ENCODE assay signal across 26 cellular contexts in the genomic region with DNA sequence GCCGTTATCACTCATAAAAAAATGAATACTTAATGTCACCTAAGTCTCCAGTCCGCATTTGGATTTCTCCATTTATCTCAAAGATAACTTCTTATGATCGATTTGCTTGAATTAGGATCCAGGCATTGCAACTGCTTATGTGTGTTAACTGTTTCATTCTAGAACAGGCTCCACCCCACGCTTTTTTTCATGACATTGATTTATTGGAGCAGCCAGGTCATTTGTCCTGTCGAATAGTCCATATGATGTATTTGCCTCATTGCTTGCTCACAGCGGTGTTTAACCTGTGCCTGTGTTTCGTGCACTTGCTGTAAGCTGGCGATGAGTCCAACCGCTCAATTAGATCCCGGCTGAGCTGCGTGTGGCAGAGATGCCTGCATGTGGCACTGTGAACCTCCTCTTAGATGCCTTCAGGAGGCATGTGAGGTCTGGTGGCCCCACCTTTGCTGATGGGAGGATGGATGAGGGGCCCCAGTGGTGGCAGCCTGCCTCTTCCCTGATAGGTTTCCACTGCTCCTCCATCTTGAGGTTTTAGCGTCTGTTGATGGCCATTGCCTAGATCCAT. TPM values are rescaled to one million over a fixed set of nuclear protein-coding genes. Genes with fewer than 3 reads are reported as not detected.
DNase-seq lines count a peak whose midpoint lies in the region; ATAC-seq, FAIRE-seq and TF ChIP-seq lines count a peak whose summit lies in the region.
"Had no signal": no experiment of that assay in that cellular context is flagged by ENCODE, and none has a peak within 500 bp of the region (broad histone marks: within the 10 kb centered on the region; RNA-seq: fewer than 3 reads in every experiment).

No MANE protein-coding gene starts in this region.

- H3K9me3 Mint-ChIP-seq in endothelial cell (ENCODE audit: unreplicated experiment) = no peaks in the 10 kb centered on the region
- H3K9me3 Mint-ChIP-seq: GM23338, H9 had no signal

- TF ChIP-seq CTCF in HepG2 (CRISPR knock-in tag; IDR thresholded peaks at IDR 0.05) (no peak), right lobe of liver (IDR thresholded peaks at IDR 0.05) (no peak), endothelial cell (IDR thresholded peaks at IDR 0.05; ENCODE audit: unreplicated experiment) (no peak), spleen (IDR thresholded peaks at IDR 0.05 in 8 of 11, conservative IDR thresholded peaks at IDR 0.05 in 3 of 11) (no peak)

- no peak overlapping the region for H3K27ac Mint-ChIP-seq in endothelial cell (ENCODE audit: unreplicated experiment)
- H3K27ac Mint-ChIP-seq: CD4-positive, alpha-beta memory T cell; GM23338; H9 had no signal

- TSS peak; percentile 29 for BruUV-seq in HepG2 (replicated peaks; lab: Mats Ljungman, UMichigan)

- ATAC-seq in HepG2 (no peak), right lobe of liver (no peak)
- ATAC-seq: A549, GM23338, HCT116 had no signal

- WGBS in HepG2 (ENCODE audit: low lambda C conversion rate) = 98% methylated on average over 12 of the region's 12 CpGs
- 86% methylated on average over 6 of the region's 12 CpGs for WGBS in right lobe of liver (ENCODE audit: insufficient coverage, low coverage, low lambda C conversion rate, missing lambda C conversion rate)
- WGBS in spleen, 5 donors = 92 to 97% (median 96%) methylated on average over 12 of the region's 12 CpGs

- H3K27ac ChIP-seq in HepG2 (ENCODE audit: extremely low read length, insufficient read depth, low read length) (no peak overlapping the region), right lobe of liver (no peak overlapping the region), spleen (no peak overlapping the region)
- H3K27ac ChIP-seq: A549 had no signal

- POLR2A ChIA-PET in HepG2 (lab: Yijun Ruan, JAX) = no interaction called here

- no peak for DNase-seq in HepG2 (ENCODE audit: low spot score)
- DNase-seq in right lobe of liver = no peak
- DNase-seq in endothelial cell (ENCODE audit: low spot score) = no peak
- DNase-seq in spleen = peak; percentile 61
- no peak for DNase-seq in activated CD4-positive, alpha-beta T cell treated with anti-CD3 and anti-CD28 coated beads, Interleukin-2, amount 50 U/mL, for 48 hours
- no peak for DNase-seq in AG08395 (ENCODE audit: low spot score)
- no peak for DNase-seq in posterior vena cava (ENCODE audit: low spot score)
- DNase-seq: 8988T; ACHN; C1 segment of cervical spinal cord; Calu3; CD4-positive, alpha-beta memory T cell; COR-L47; DMS53; DMS79 treated with DMSO at 0.1 percent for 48 hours; GF-D8; H9 had no signal

- CTCF ChIA-PET in HepG2 (lab: Yijun Ruan, JAX; ENCODE audit: low intra/inter-chr PET ratio, low total read pairs) = no interaction called here

- H4K20me1 ChIP-seq in HepG2 (ENCODE audit: insufficient read depth, low read length) = no peaks in the 10 kb centered on the region

- H2AFZ ChIP-seq in HepG2 (ENCODE audit: low read length) = no peak overlapping the region
- H2AFZ ChIP-seq: GM23338 had no signal

- no peak for TF ChIP-seq RAD21 in HepG2 (CRISPR knock-in tag; IDR thresholded peaks at IDR 0.05)

- H3K27me3 Mint-ChIP-seq in endothelial cell (ENCODE audit: unreplicated experiment) = no peaks in the 10 kb centered on the region
- H3K27me3 Mint-ChIP-seq: CD4-positive, alpha-beta memory T cell had no signal

- H3K36me3 Mint-ChIP-seq in endothelial cell (ENCODE audit: low read depth, unreplicated experiment) = peaks cover 74% of the 10 kb centered on the region

- no peak overlapping the region for H3K4me2 ChIP-seq in HepG2 (ENCODE audit: low read depth, low read length)
- H3K4me2 ChIP-seq: A549, GM23338 had no signal

- H3K79me2 ChIP-seq in HepG2 (ENCODE audit: insufficient read depth, low read length) = no peaks in the 10 kb centered on the region

- H3K4me3 ChIP-seq in HepG2 (replicated peaks in 1 of 3; ENCODE audit: insufficient read depth in 1 of 3, low read depth in 2 of 3, low read length in 3 of 3) (no peak overlapping the region), right lobe of liver (no peak overlapping the region), spleen (no peak overlapping the region)
- H3K4me3 ChIP-seq: A549, GM23338 had no signal

- no peaks in the 10 kb centered on the region for H3K4me1 ChIP-seq in HepG2 (ENCODE audit: insufficient read depth, low read length)
- H3K4me1 ChIP-seq in right lobe of liver = no peaks in the 10 kb centered on the region
- H3K4me1 ChIP-seq in spleen = no peaks in the 10 kb centered on the region
- H3K4me1 ChIP-seq: A549 had no signal

- H3K27me3 ChIP-seq in HepG2 (ENCODE audit: control insufficient read depth in 1 of 2, insufficient read depth in 2 of 2, low read length in 2 of 2) (no peaks in the 10 kb centered on the region), right lobe of liver (no peaks in the 10 kb centered on the region), spleen (replicated peaks in 1 of 7) (no peaks in the 10 kb centered on the region)

- H3K4me3 Mint-ChIP-seq in endothelial cell (ENCODE audit: unreplicated experiment) = peak overlapping the region; percentile 22
- H3K4me3 Mint-ChIP-seq: CD4-positive, alpha-beta memory T cell; GM23338; H9 had no signal

- no peak for FAIRE-seq in HepG2 (lab: Jason Lieb, UNC)
- FAIRE-seq: A549, GM12891, GM18507 had no signal

- H3K9me3 ChIP-seq in HepG2 (ENCODE audit: low read length) (no peaks in the 10 kb centered on the region), right lobe of liver (no peaks in the 10 kb centered on the region), spleen (peaks cover 0 to 1% (median 0%) of the 10 kb centered on the region in 8 donors)
- H3K9me3 ChIP-seq: A549 had no signal

- TF ChIP-seq POLR2A in HepG2 (IDR thresholded peaks at IDR 0.05; ENCODE audit: insufficient read depth in 1 of 2, low read depth in 2 of 2, low read length in 2 of 2) = no peak
- no peak for TF ChIP-seq POLR2A in right lobe of liver (IDR thresholded peaks at IDR 0.05)
- no peak for TF ChIP-seq POLR2A in spleen (IDR thresholded peaks at IDR 0.05)

- H3K4me1 Mint-ChIP-seq in endothelial cell (ENCODE audit: unreplicated experiment) = no peaks in the 10 kb centered on the region
- H3K4me1 Mint-ChIP-seq: CD4-positive, alpha-beta memory T cell; GM23338; H9 had no signal

- intact Hi-C loops in HepG2 (cut with micrococcal nuclease; ENCODE audit: unreplicated experiment) (no loop called here), right lobe of liver (cut with DNase I) (no loop called here), spleen (cut with DNase I; ENCODE audit: low total_unique reads) (no loop called here), posterior vena cava (cut with DNase I) (no loop called here)

- H3K36me3 ChIP-seq in HepG2 (replicated peaks in 1 of 2; ENCODE audit: control insufficient read depth in 1 of 2, insufficient read depth in 2 of 2, low read length in 2 of 2) = peaks cover 64 to 80% of the 10 kb centered on the region in 2 experiments
- peaks cover 0 to 78% (median 53%) of the 10 kb centered on the region in 4 donors for H3K36me3 ChIP-seq in right lobe of liver
- H3K36me3 ChIP-seq in spleen = peaks cover 13 to 90% (median 84%) of the 10 kb centered on the region in 6 donors

- no peak for TF ChIP-seq EP300 in HepG2 (IDR thresholded peaks at IDR 0.05; ENCODE audit: low read depth in 2 of 2, low read length in 2 of 2)
- no peak for TF ChIP-seq EP300 in HepG2 (CRISPR knock-in tag; IDR thresholded peaks at IDR 0.05; ENCODE audit: borderline replicate concordance)

- H3K9ac ChIP-seq in HepG2 (ENCODE audit: insufficient read depth, low read depth, low read length) = no peak overlapping the region

- in situ Hi-C loops in HepG2 (cut with HindIII; ENCODE audit: extremely low pct_ligation_motif_present, low pct_unique_long_range_greater_than_20kb) = no loop called here

RNA-seq across cellular contexts. Expression of gene DHX38, which starts 16.4 kb away (rescaled TPM):
- total RNA-seq in HepG2 (2016; rRNA removed; fragmentation: Illumina TruSeq; extraction: Trizol) (58.9 and 85.9 TPM in 2 replicates), right lobe of liver (10 to 100 TPM; 22.2 to 29.8 (median 23.3) TPM), endothelial cell (ENCODE audit: unreplicated experiment) (84.6 TPM), spleen (10 to 100 TPM; 60.3 to 89.3 (median 73.0) TPM), posterior vena cava (10 to 100 TPM; 44.3 to 50.8 TPM)
- total RNA-seq in HepG2 (2016; cell fraction: cytosol; rRNA removed; fragmentation: Illumina TruSeq; extraction: Trizol; ENCODE audit: low read depth) = 14.5 and 15.5 TPM in 2 replicates
- 48.6 and 86.7 TPM in 2 replicates for total RNA-seq in HepG2 (2016; cell fraction: insoluble cytoplasmic fraction; rRNA removed; fragmentation: Illumina TruSeq; extraction: Trizol)
- total RNA-seq in HepG2 (2016; cell fraction: membrane; rRNA removed; fragmentation: Illumina TruSeq; extraction: Trizol) = 21.7 and 23.0 TPM in 2 replicates
- 82.9 and 85.2 TPM in 2 replicates for total RNA-seq in HepG2 (2016; cell fraction: nucleus; rRNA removed; fragmentation: Illumina TruSeq; extraction: Trizol)
- polyA plus RNA-seq in HepG2 (2011; rRNA removed) (54.4 and 57.8 TPM in 2 replicates), spleen (10 to 100 TPM; 28.5 to 64.6 (median 63.0) TPM)
- 33.6 and 46.3 TPM in 2 replicates for polyA plus RNA-seq in HepG2 (2011; cell fraction: cytosol; rRNA removed)
- polyA plus RNA-seq in HepG2 (2011; cell fraction: nucleus; rRNA removed) = 245 and 273 TPM in 2 replicates
- 54.2 and 64.4 TPM in 2 replicates for polyA plus RNA-seq in HepG2 (2012)
- polyA plus RNA-seq in HepG2 (2016; cell fraction: cytosol; fragmentation: Illumina TruSeq; extraction: Trizol; ENCODE audit: low read depth) = 4.0 and 4.3 TPM in 2 replicates
- 40.9 and 48.3 TPM in 2 replicates for polyA plus RNA-seq in HepG2 (2016; cell fraction: insoluble cytoplasmic fraction; fragmentation: Illumina TruSeq; extraction: Trizol; ENCODE audit: low read depth)
- polyA plus RNA-seq in HepG2 (2016; cell fraction: membrane; fragmentation: Illumina TruSeq; extraction: Trizol; ENCODE audit: low read depth) = 7.3 and 10.2 TPM in 2 replicates
- 193 and 204 TPM in 2 replicates for polyA plus RNA-seq in HepG2 (2016; cell fraction: nucleus; fragmentation: Illumina TruSeq; extraction: Trizol; ENCODE audit: insufficient read depth, low read depth)
- polyA minus RNA-seq in HepG2 (2011; rRNA and poly(A)+ RNA removed; ENCODE audit: low replicate concordance) = 86.4 and 115 TPM in 2 replicates
- polyA minus RNA-seq in HepG2 (2011; cell fraction: cytosol; rRNA and poly(A)+ RNA removed) = 47.6 and 64.3 TPM in 2 replicates
- 89.3 and 93.6 TPM in 2 replicates for polyA minus RNA-seq in HepG2 (2011; cell fraction: nucleus; rRNA and poly(A)+ RNA removed)

RNA-seq across cellular contexts. Expression of gene TXNL4B, which starts 16.6 kb away (rescaled TPM):
- total RNA-seq in HepG2 (2016; rRNA removed; fragmentation: Illumina TruSeq; extraction: Trizol) (18.3 and 24.4 TPM in 2 replicates), right lobe of liver (10 to 100 TPM in 2 of 6 experiments, 1 to 10 TPM in 4; 5.5 to 11.6 (median 8.2) TPM), endothelial cell (ENCODE audit: unreplicated experiment) (10.9 TPM), spleen (10 to 100 TPM; 12.2 to 21.3 (median 16.0) TPM), posterior vena cava (10 to 100 TPM in 1 of 2 donors, 1 to 10 TPM in 1; 7.5 to 10.3 TPM)
- total RNA-seq in HepG2 (2016; cell fraction: cytosol; rRNA removed; fragmentation: Illumina TruSeq; extraction: Trizol; ENCODE audit: low read depth) = 9.5 and 11.8 TPM in 2 replicates
- total RNA-seq in HepG2 (2016; cell fraction: insoluble cytoplasmic fraction; rRNA removed; fragmentation: Illumina TruSeq; extraction: Trizol) = 18.8 and 30.9 TPM in 2 replicates
- 8.7 and 9.5 TPM in 2 replicates for total RNA-seq in HepG2 (2016; cell fraction: membrane; rRNA removed; fragmentation: Illumina TruSeq; extraction: Trizol)
- 9.0 and 14.7 TPM in 2 replicates for total RNA-seq in HepG2 (2016; cell fraction: nucleus; rRNA removed; fragmentation: Illumina TruSeq; extraction: Trizol)
- polyA plus RNA-seq in HepG2 (2011; rRNA removed) (14.5 and 17.4 TPM in 2 replicates), spleen (1 to 10 TPM; 5.7 to 6.7 (median 6.2) TPM)
- 11.2 and 14.4 TPM in 2 replicates for polyA plus RNA-seq in HepG2 (2011; cell fraction: cytosol; rRNA removed)
- 7.1 and 10.1 TPM in 2 replicates for polyA plus RNA-seq in HepG2 (2011; cell fraction: nucleus; rRNA removed)
- 11.4 and 16.0 TPM in 2 replicates for polyA plus RNA-seq in HepG2 (2012)
- polyA plus RNA-seq in HepG2 (2016; cell fraction: cytosol; fragmentation: Illumina TruSeq; extraction: Trizol; ENCODE audit: low read depth) = 3.8 and 4.9 TPM in 2 replicates
- 23.9 and 29.5 TPM in 2 replicates for polyA plus RNA-seq in HepG2 (2016; cell fraction: insoluble cytoplasmic fraction; fragmentation: Illumina TruSeq; extraction: Trizol; ENCODE audit: low read depth)
- polyA plus RNA-seq in HepG2 (2016; cell fraction: membrane; fragmentation: Illumina TruSeq; extraction: Trizol; ENCODE audit: low read depth) = 7.5 TPM in 2 replicates
- 18.3 and 20.5 TPM in 2 replicates for polyA plus RNA-seq in HepG2 (2016; cell fraction: nucleus; fragmentation: Illumina TruSeq; extraction: Trizol; ENCODE audit: insufficient read depth, low read depth)
- polyA minus RNA-seq in HepG2 (2011; rRNA and poly(A)+ RNA removed; ENCODE audit: low replicate concordance) = 4.6 and 8.0 TPM in 2 replicates
- polyA minus RNA-seq in HepG2 (2011; cell fraction: cytosol; rRNA and poly(A)+ RNA removed) = 5.5 and 5.8 TPM in 2 replicates
- 8.6 and 11.6 TPM in 2 replicates for polyA minus RNA-seq in HepG2 (2011; cell fraction: nucleus; rRNA and poly(A)+ RNA removed)

RNA-seq across cellular contexts. Expression of gene HPR, which starts 47.0 kb away (rescaled TPM):
- total RNA-seq in HepG2 (2016; rRNA removed; fragmentation: Illumina TruSeq; extraction: Trizol) = 29.5 and 50.5 TPM in 2 replicates
- 12.5 and 12.9 TPM in 2 replicates for total RNA-seq in HepG2 (2016; cell fraction: cytosol; rRNA removed; fragmentation: Illumina TruSeq; extraction: Trizol; ENCODE audit: low read depth)
- 30.8 and 52.5 TPM in 2 replicates for total RNA-seq in HepG2 (2016; cell fraction: insoluble cytoplasmic fraction; rRNA removed; fragmentation: Illumina TruSeq; extraction: Trizol)
- total RNA-seq in HepG2 (2016; cell fraction: membrane; rRNA removed; fragmentation: Illumina TruSeq; extraction: Trizol) = 17.8 and 19.1 TPM in 2 replicates
- 41.5 and 48.6 TPM in 2 replicates for total RNA-seq in HepG2 (2016; cell fraction: nucleus; rRNA removed; fragmentation: Illumina TruSeq; extraction: Trizol)
- polyA plus RNA-seq in HepG2 (2011; rRNA removed) = 107 and 123 TPM in 2 replicates
- 94.0 and 130 TPM in 2 replicates for polyA plus RNA-seq in HepG2 (2011; cell fraction: cytosol; rRNA removed)
- 62.2 and 82.7 TPM in 2 replicates for polyA plus RNA-seq in HepG2 (2011; cell fraction: nucleus; rRNA removed)
- 33.5 and 49.7 TPM in 2 replicates for polyA plus RNA-seq in HepG2 (2012)
- polyA plus RNA-seq in HepG2 (2016; cell fraction: cytosol; fragmentation: Illumina TruSeq; extraction: Trizol; ENCODE audit: low read depth) = 10.7 and 12.1 TPM in 2 replicates
- polyA plus RNA-seq in HepG2 (2016; cell fraction: insoluble cytoplasmic fraction; fragmentation: Illumina TruSeq; extraction: Trizol; ENCODE audit: low read depth) = 25.0 and 25.5 TPM in 2 replicates
- polyA plus RNA-seq in HepG2 (2016; cell fraction: membrane; fragmentation: Illumina TruSeq; extraction: Trizol; ENCODE audit: low read depth) = 10.2 and 13.0 TPM in 2 replicates
- polyA plus RNA-seq in HepG2 (2016; cell fraction: nucleus; fragmentation: Illumina TruSeq; extraction: Trizol; ENCODE audit: insufficient read depth, low read depth) = 77.3 and 85.6 TPM in 2 replicates
- polyA minus RNA-seq in HepG2 (2011; rRNA and poly(A)+ RNA removed; ENCODE audit: low replicate concordance) = 45.3 TPM in 1 of 2 replicates, not detected in the other
- polyA minus RNA-seq in HepG2 (2011; cell fraction: cytosol; rRNA and poly(A)+ RNA removed) = 27.7 and 38.2 TPM in 2 replicates
- polyA minus RNA-seq in HepG2 (2011; cell fraction: nucleus; rRNA and poly(A)+ RNA removed) = 22.4 and 28.3 TPM in 2 replicates
- 100 to 1,000 TPM; 115 to 337 (median 142) TPM for total RNA-seq in right lobe of liver
- total RNA-seq in endothelial cell (ENCODE audit: unreplicated experiment) = 0.97 TPM
- total RNA-seq in spleen = under 1 TPM in 1 of 7 donors, not detected in 6; 0.49 TPM
- under 1 TPM; 0.09 to 0.20 (median 0.19) TPM for polyA plus RNA-seq in spleen
- 1 to 10 TPM in 1 of 2 donors, under 1 TPM in 1; 0.38 to 3.4 TPM for total RNA-seq in posterior vena cava
- total RNA-seq: Calu3; CD4-positive, alpha-beta memory T cell; Daoy; G401; GM23338; H4; H9 had no signal
- polyA plus RNA-seq: A549; BJ; CD4-positive, alpha-beta memory T cell; GM23338 had no signal

RNA-seq across cellular contexts. Expression of gene HP, which starts 55.7 kb away (rescaled TPM):
- total RNA-seq in HepG2 (2016; rRNA removed; fragmentation: Illumina TruSeq; extraction: Trizol) (204 and 387 TPM in 2 replicates), right lobe of liver (over 10,000 TPM; 42,048 to 58,242 (median 47,923) TPM), endothelial cell (ENCODE audit: unreplicated experiment) (not detected), spleen (10 to 100 TPM in 6 of 7 donors, 1 to 10 TPM in 1; 7.4 to 52.1 (median 18.2) TPM), posterior vena cava (10 to 100 TPM in 1 of 2 donors, 1 to 10 TPM in 1; 2.6 to 19.1 TPM)
- total RNA-seq in HepG2 (2016; cell fraction: cytosol; rRNA removed; fragmentation: Illumina TruSeq; extraction: Trizol; ENCODE audit: low read depth) = 101 and 104 TPM in 2 replicates
- 212 and 406 TPM in 2 replicates for total RNA-seq in HepG2 (2016; cell fraction: insoluble cytoplasmic fraction; rRNA removed; fragmentation: Illumina TruSeq; extraction: Trizol)
- 87.2 and 95.2 TPM in 2 replicates for total RNA-seq in HepG2 (2016; cell fraction: membrane; rRNA removed; fragmentation: Illumina TruSeq; extraction: Trizol)
- total RNA-seq in HepG2 (2016; cell fraction: nucleus; rRNA removed; fragmentation: Illumina TruSeq; extraction: Trizol) = 285 and 296 TPM in 2 replicates
- polyA plus RNA-seq in HepG2 (2011; rRNA removed) (524 and 697 TPM in 2 replicates), spleen (10 to 100 TPM in 1 of 3 donors, 1 to 10 TPM in 2; 8.5 to 14.1 (median 8.7) TPM)
- 453 and 910 TPM in 2 replicates for polyA plus RNA-seq in HepG2 (2011; cell fraction: cytosol; rRNA removed)
- 156 and 249 TPM in 2 replicates for polyA plus RNA-seq in HepG2 (2011; cell fraction: nucleus; rRNA removed)
- polyA plus RNA-seq in HepG2 (2012) = 146 and 552 TPM in 2 replicates
- 90.8 and 96.3 TPM in 2 replicates for polyA plus RNA-seq in HepG2 (2016; cell fraction: cytosol; fragmentation: Illumina TruSeq; extraction: Trizol; ENCODE audit: low read depth)
- polyA plus RNA-seq in HepG2 (2016; cell fraction: insoluble cytoplasmic fraction; fragmentation: Illumina TruSeq; extraction: Trizol; ENCODE audit: low read depth) = 197 and 222 TPM in 2 replicates
- polyA plus RNA-seq in HepG2 (2016; cell fraction: membrane; fragmentation: Illumina TruSeq; extraction: Trizol; ENCODE audit: low read depth) = 71.5 and 78.8 TPM in 2 replicates
- 495 and 512 TPM in 2 replicates for polyA plus RNA-seq in HepG2 (2016; cell fraction: nucleus; fragmentation: Illumina TruSeq; extraction: Trizol; ENCODE audit: insufficient read depth, low read depth)
- polyA minus RNA-seq in HepG2 (2011; rRNA and poly(A)+ RNA removed; ENCODE audit: low replicate concordance) = 0.77 and 754 TPM in 2 replicates
- 250 and 368 TPM in 2 replicates for polyA minus RNA-seq in HepG2 (2011; cell fraction: cytosol; rRNA and poly(A)+ RNA removed)
- polyA minus RNA-seq in HepG2 (2011; cell fraction: nucleus; rRNA and poly(A)+ RNA removed) = 79.4 and 147 TPM in 2 replicates
- total RNA-seq: Calu3; CD4-positive, alpha-beta memory T cell; Daoy; G401; GM23338; H9 had no signal
- polyA plus RNA-seq: BJ; CD4-positive, alpha-beta memory T cell had no signal
